Comparison of ENCODE assay signal across 24 cellular contexts in genomic region chr6:64000873-64001497, GRCh38.
"Had no signal": no experiment of that assay in that cellular context is flagged by ENCODE, and none has a peak within 500 bp of the region (broad histone marks: within the 10 kb centered on the region; RNA-seq: fewer than 3 reads in every experiment).

No MANE protein-coding gene starts in this region.

- H3K4me1 ChIP-seq: breast epithelium, colonic mucosa, left ventricle myocardium inferior, neural progenitor cell, upper lobe of left lung had no signal

- H3K9me3 ChIP-seq: breast epithelium, colonic mucosa, thoracic aorta, upper lobe of left lung had no signal

- H3K4me3 ChIP-seq: breast epithelium, colonic mucosa, dorsolateral prefrontal cortex, left ventricle myocardium inferior, neural progenitor cell, thoracic aorta, upper lobe of left lung had no signal

- DNase-seq: activated CD4-positive, alpha-beta memory T cell treated with anti-CD3 and anti-CD28 coated beads for 36 hours; activated CD4-positive, alpha-beta T cell treated with anti-CD3 and anti-CD28 coated beads for 4 hours; activated CD4-positive, CD25-positive, alpha-beta regulatory T cell; activated naive CD4-positive, alpha-beta T cell treated with Interleukin-2 at 50 U/mL for 16 hours; activated naive CD8-positive, alpha-beta T cell treated with anti-CD3 and anti-CD28 coated beads for 36 hours; activated T-cell treated with anti-CD3 and anti-CD28 coated beads, Interleukin-2, amount 50 U/mL, for 48 hours; amniotic stem cell; colonic mucosa; dorsolateral prefrontal cortex; effector memory CD8-positive, alpha-beta T cell; hippocampal formation; left ventricle myocardium inferior; naive thymus-derived CD8-positive, alpha-beta T cell; stimulated activated CD4-positive, alpha-beta T cell treated with anti-CD3 and anti-CD28 coated beads, Interleukin-2, amount 100 ng/mL, for 48 hours; stimulated activated CD8-positive, alpha-beta memory T cell treated with anti-CD3 and anti-CD28 coated beads, Interleukin-4, amount 100 ng/mL, for 48 hours; stimulated activated naive B cell treated with anti-CD40 and anti-IgM and Interleukin-4, amounts not matched to agents 10 μg/mL and 1 μg/mL and 100 μg/mL, for 72 hours; T-helper 9 cell had no signal

- H3K27ac ChIP-seq: breast epithelium, colonic mucosa, dorsolateral prefrontal cortex, left ventricle myocardium inferior, neural progenitor cell, thoracic aorta, upper lobe of left lung had no signal

- FAIRE-seq: endothelial cell of umbilical vein, frontal cortex had no signal

- H3K36me3 ChIP-seq: breast epithelium, colonic mucosa, left ventricle myocardium inferior, neural progenitor cell, thoracic aorta, upper lobe of left lung had no signal

- ATAC-seq: effector memory CD8-positive, alpha-beta T cell; esophagus mucosa; naive thymus-derived CD8-positive, alpha-beta T cell; stimulated activated naive B cell treated with anti-CD40 and anti-IgM and Interleukin-4, amounts not matched to agents 10 μg/mL and 1 μg/mL and 100 μg/mL, for 72 hours had no signal

- H3K27me3 ChIP-seq: breast epithelium, colonic mucosa, dorsolateral prefrontal cortex, neural progenitor cell, upper lobe of left lung had no signal
